In genomic region chr6:57064809-57065208, GRCh38 we compare ENCODE assay signal across 21 cellular contexts. TPM values are rescaled to one million over a fixed set of nuclear protein-coding genes. Genes with fewer than 3 reads are reported as not detected.
A peak's percentile ranks its signal among the peaks of the same experiment; 100 is the strongest.
DNase-seq lines count a peak whose midpoint lies in the region; ATAC-seq, FAIRE-seq and TF ChIP-seq lines count a peak whose summit lies in the region.
"Had no signal": no experiment of that assay in that cellular context is flagged by ENCODE, and none has a peak within 500 bp of the region (broad histone marks: within the 10 kb centered on the region; RNA-seq: fewer than 3 reads in every experiment).

No MANE protein-coding gene starts in this region.

- no peak overlapping the region for H3K14ac ChIP-seq in mesenchymal stem cell (ENCODE audit: low read length in 2 of 2)

- no peak overlapping the region for H3K4me3 ChIP-seq in AG10803 (ENCODE audit: low read length)
- no peak overlapping the region for H3K4me3 ChIP-seq in GM23248
- H3K4me3 ChIP-seq in astrocyte of the spinal cord (ENCODE audit: low read depth, low read length): no peak overlapping the region
- no peak overlapping the region for H3K4me3 ChIP-seq in mesenchymal stem cell (ENCODE audit: insufficient read depth in 1 of 2, low read depth in 1 of 2, low read length in 2 of 2)
- H3K4me3 ChIP-seq: GM23338, left lung, upper lobe of right lung had no signal

- H3K27me3 ChIP-seq in GM23248 (replicated peaks; ENCODE audit: insufficient read depth): no peaks in the 10 kb centered on the region
- no peaks in the 10 kb centered on the region for H3K27me3 ChIP-seq in mesenchymal stem cell (ENCODE audit: control insufficient read depth in 1 of 2, insufficient read depth in 1 of 2, low read length in 2 of 2)
- H3K27me3 ChIP-seq: left lung, upper lobe of right lung had no signal

- H3K79me1 ChIP-seq in mesenchymal stem cell (replicated peaks; ENCODE audit: low read length, poor library complexity, severe bottlenecking): peaks cover 9% of the 10 kb centered on the region

- H4K20me1 ChIP-seq in GM23248 (ENCODE audit: insufficient read depth): no peaks in the 10 kb centered on the region

- no peak overlapping the region for H4K91ac ChIP-seq in mesenchymal stem cell (ENCODE audit: low read length)

- H3K36me3 ChIP-seq in GM23248 (ENCODE audit: low read depth): 0 out of 2 replicates have a peak, but pooled peaks cover 12% of the 10 kb centered on the region
- H3K36me3 ChIP-seq in mesenchymal stem cell (ENCODE audit: control insufficient read depth in 1 of 2, insufficient read depth in 2 of 2, low read depth in 1 of 2, low read length in 2 of 2): peaks cover 8 to 70% of the 10 kb centered on the region in 2 experiments

- H2AK5ac ChIP-seq in mesenchymal stem cell (ENCODE audit: low read length, severe bottlenecking): no peak overlapping the region

- H3K79me2 ChIP-seq in GM23248 (ENCODE audit: insufficient read depth): no peaks in the 10 kb centered on the region

- 89 to 93% methylated on average over 1 of the region's 1 CpG for WGBS in GM23248 (ENCODE audit: low coverage in 1 of 2, low lambda C conversion rate in 2 of 2, missing lambda C conversion rate in 2 of 2), 2 experiments
- WGBS in mesenchymal stem cell: no CpG with 5 or more reads among the region's 1 CpG

- H2BK15ac ChIP-seq in mesenchymal stem cell (ENCODE audit: low read depth, poor library complexity, severe bottlenecking): no peak overlapping the region

- no peaks in the 10 kb centered on the region for H3K9me3 ChIP-seq in GM23248 (ENCODE audit: low read depth)
- no peaks in the 10 kb centered on the region for H3K9me3 ChIP-seq in mesenchymal stem cell (ENCODE audit: control insufficient read depth, low read length)
- H3K9me3 ChIP-seq: left lung, upper lobe of right lung had no signal

- no peak overlapping the region for H3K23ac ChIP-seq in mesenchymal stem cell (ENCODE audit: low read length in 2 of 2)

- no peak for ATAC-seq in activated T-helper 17 cell treated with anti-CD3 and anti-CD28 coated beads, Interleukin-2, amount 50 U/mL, for 72 hours (replicated peaks)
- no peak for ATAC-seq in GM21717 (IDR thresholded peaks at IDR 0.05; ENCODE audit: unreplicated experiment)
- ATAC-seq: GM23338, left lung, upper lobe of right lung had no signal

- FAIRE-seq in RCC 7860 (lab: Jason Lieb, UNC): no peak
- FAIRE-seq: bronchial epithelial cell, endothelial cell of umbilical vein had no signal

- peaks cover 30% of the 10 kb centered on the region for H3F3A ChIP-seq in GM23248 (ENCODE audit: insufficient read depth)

- no peak overlapping the region for H3K18ac ChIP-seq in mesenchymal stem cell (ENCODE audit: low read depth in 1 of 2, low read length in 2 of 2)

- DNase-seq in AG10803 (ENCODE audit: low read depth) (peak; percentile 22), GM23248 (peak; percentile 63), astrocyte of the spinal cord (ENCODE audit: low read depth, low spot score) (peak; percentile 24), mesenchymal stem cell (no peak), RCC 7860 (ENCODE audit: low spot score) (no peak)
- DNase-seq: activated CD4-positive, alpha-beta T cell treated with anti-CD3 and anti-CD28 coated beads for 4 hours; activated effector memory CD4-positive, alpha-beta T cell treated with Interleukin-2 at 50 U/mL for 16 hours; CD8-positive, alpha-beta memory T cell; cortex of kidney; DMS53; left lung; NCI-H1092 treated with DMSO at 0.1 percent for 48 hours; NCI-H2081 treated with DMSO at 0.1 percent for 48 hours; NCI-H446 treated with DMSO at 0.1 percent for 48 hours; upper lobe of right lung had no signal

- H2BK120ac ChIP-seq in mesenchymal stem cell (ENCODE audit: low read depth, low read length): no peak overlapping the region

- no peak overlapping the region for H2AFZ ChIP-seq in GM23248
- H2AFZ ChIP-seq in mesenchymal stem cell (ENCODE audit: low read depth, low read length): no peak overlapping the region
- H2AFZ ChIP-seq: GM23338 had no signal

- no peaks in the 10 kb centered on the region for H3K9me3 Mint-ChIP-seq in activated T-helper 17 cell treated with anti-CD3 and anti-CD28 coated beads, Interleukin-2, amount 50 U/mL, for 72 hours
- H3K9me3 Mint-ChIP-seq: CD8-positive, alpha-beta memory T cell; GM23338 had no signal

- no peak overlapping the region for H3K4me2 ChIP-seq in GM23248 (ENCODE audit: unreplicated experiment)
- H3K4me2 ChIP-seq in mesenchymal stem cell (ENCODE audit: low read length, poor library complexity, severe bottlenecking): no peak overlapping the region
- H3K4me2 ChIP-seq: GM23338 had no signal

- H3K27ac Mint-ChIP-seq in activated T-helper 17 cell treated with anti-CD3 and anti-CD28 coated beads, Interleukin-2, amount 50 U/mL, for 72 hours: no peak overlapping the region
- H3K27ac Mint-ChIP-seq: GM23338, progenitor cell of endocrine pancreas had no signal

- TF ChIP-seq CTCF in AG10803 (conservative IDR thresholded peaks at IDR 0.05; ENCODE audit: low read length) (no peak), astrocyte of the spinal cord (IDR thresholded peaks at IDR 0.05; ENCODE audit: low read depth, low read length) (no peak)

- H4K8ac ChIP-seq in mesenchymal stem cell (ENCODE audit: low read length): no peak overlapping the region

- H3K4me1 Mint-ChIP-seq in activated T-helper 17 cell treated with anti-CD3 and anti-CD28 coated beads, Interleukin-2, amount 50 U/mL, for 72 hours: no peaks in the 10 kb centered on the region

- H2BK12ac ChIP-seq in mesenchymal stem cell (ENCODE audit: low read length in 2 of 2): no peak overlapping the region

- no peaks in the 10 kb centered on the region for H3K9me2 ChIP-seq in GM23248 (ENCODE audit: insufficient read depth)

- H2BK5ac ChIP-seq in mesenchymal stem cell (ENCODE audit: low read depth, low read length, poor library complexity, severe bottlenecking): no peak overlapping the region

- no peak overlapping the region for H3K4ac ChIP-seq in mesenchymal stem cell (ENCODE audit: low read depth in 1 of 2, low read length in 2 of 2)

- no peak overlapping the region for H3K4me3 Mint-ChIP-seq in activated T-helper 17 cell treated with anti-CD3 and anti-CD28 coated beads, Interleukin-2, amount 50 U/mL, for 72 hours
- H3K4me3 Mint-ChIP-seq: CD8-positive, alpha-beta memory T cell; GM23338 had no signal

- no peaks in the 10 kb centered on the region for H3K27me3 Mint-ChIP-seq in activated T-helper 17 cell treated with anti-CD3 and anti-CD28 coated beads, Interleukin-2, amount 50 U/mL, for 72 hours
- H3K27me3 Mint-ChIP-seq: CD8-positive, alpha-beta memory T cell; progenitor cell of endocrine pancreas had no signal

- H3K27ac ChIP-seq in GM23248: peak overlapping the region; percentile 26
- peak overlapping the region; percentile 30 for H3K27ac ChIP-seq in mesenchymal stem cell (ENCODE audit: low read length, poor library complexity, severe bottlenecking)
- H3K27ac ChIP-seq: left lung, upper lobe of right lung had no signal

- in situ Hi-C loops in GM23248 (cut with MboI): no loop called here
- in situ Hi-C loops in astrocyte of the spinal cord (cut with HindIII; ENCODE audit: low sequenced_read_pairs): no loop called here

- peaks cover 51% of the 10 kb centered on the region for H3K36me3 Mint-ChIP-seq in activated T-helper 17 cell treated with anti-CD3 and anti-CD28 coated beads, Interleukin-2, amount 50 U/mL, for 72 hours (ENCODE audit: low read depth)

- H3K4me1 ChIP-seq in GM23248 (ENCODE audit: insufficient read depth) (peaks cover 11% of the 10 kb centered on the region), mesenchymal stem cell (ENCODE audit: control insufficient read depth, insufficient read depth, low read depth, low read length) (no peaks in the 10 kb centered on the region)
- H3K4me1 ChIP-seq: left lung, upper lobe of right lung had no signal

- H3K9ac ChIP-seq in GM23248: 0 out of 2 replicates have a peak overlapping the region, but pooled peaks have one; percentile 9
- H3K9ac ChIP-seq in mesenchymal stem cell (ENCODE audit: low read length): peak overlapping the region; percentile 37

RNA-seq across cellular contexts. Expression of gene KIAA1586, which starts 18.3 kb away (rescaled TPM):
- total RNA-seq in GM23248 (2014; rRNA removed; shearing (Covaris generic)): 11.8 and 12.9 TPM in 2 replicates
- 18.6 and 19.0 TPM in 2 replicates for polyA plus RNA-seq in GM23248 (2016; fragmentation: Nextera tagmentation; extraction: Ambion mirVana)
- 7.6 TPM for polyA plus RNA-seq in mesenchymal stem cell (2013, experiment 1 of 2)
- 7.7 TPM for polyA plus RNA-seq in mesenchymal stem cell (2013, experiment 2 of 2)
- 10 to 100 TPM; 13.9 to 18.3 TPM for total RNA-seq in activated T-helper 17 cell treated with anti-CD3 and anti-CD28 coated beads, Interleukin-2, amount 50 U/mL, for 72 hours

RNA-seq across cellular contexts. Expression of gene ZNF451, which starts 25.2 kb away (rescaled TPM):
- total RNA-seq in GM23248 (2014; rRNA removed; shearing (Covaris generic)): 39.0 and 42.4 TPM in 2 replicates
- polyA plus RNA-seq in GM23248 (2016; fragmentation: Nextera tagmentation; extraction: Ambion mirVana): 19.9 and 20.1 TPM in 2 replicates
- 13.2 TPM for polyA plus RNA-seq in mesenchymal stem cell (2013, experiment 1 of 2)
- 13.0 TPM for polyA plus RNA-seq in mesenchymal stem cell (2013, experiment 2 of 2)
- 10 to 100 TPM; 58.8 to 65.7 TPM for total RNA-seq in activated T-helper 17 cell treated with anti-CD3 and anti-CD28 coated beads, Interleukin-2, amount 50 U/mL, for 72 hours

Comparison
In these comparisons a context has a peak if more than half of its experiments do, and no peak if none do; other contexts are left out.
1. DNase-seq: peak in AG10803 (single experiment), GM23248 (single experiment) and astrocyte of the spinal cord (single experiment); none in mesenchymal stem cell (single experiment) and RCC 7860 (single experiment).